Comparison of ENCODE assay signal across 1 cellular context in genomic region chr1:215584389-215584788, GRCh38.
TF ChIP-seq lines count a peak whose summit lies in the region.

No MANE protein-coding gene starts in this region.

TF ChIP-seq in HCT116, 20 proteins besides CTCF, POLR2A, EP300 and RAD21 (continued from another document):
- TF ChIP-seq REST (IDR thresholded peaks at IDR 0.05; ENCODE audit: low read depth): no peak
- TF ChIP-seq EZH2 (IDR thresholded peaks at IDR 0.05): no peak
